In genomic region chr19:47494729-47495128, GRCh38 we compare ENCODE assay signal across 1 cellular context.
TF ChIP-seq lines count a peak whose summit lies in the region.

No MANE protein-coding gene starts in this region.

TF ChIP-seq in GM12878, 131 proteins besides CTCF, POLR2A, EP300 and RAD21:
- TF ChIP-seq ASH2L (IDR thresholded peaks at IDR 0.05; ENCODE audit: borderline replicate concordance, low read depth) (no peak), MXI1 (IDR thresholded peaks at IDR 0.05; ENCODE audit: low read depth, low read length) (no peak), ZNF24 (IDR thresholded peaks at IDR 0.05) (no peak), POLR2AphosphoS5 (IDR thresholded peaks at IDR 0.05; ENCODE audit: low read length) (0 out of 2 replicates have a peak, but pooled peaks have one; percentile 10)
- TF ChIP-seq, protein P1, sequence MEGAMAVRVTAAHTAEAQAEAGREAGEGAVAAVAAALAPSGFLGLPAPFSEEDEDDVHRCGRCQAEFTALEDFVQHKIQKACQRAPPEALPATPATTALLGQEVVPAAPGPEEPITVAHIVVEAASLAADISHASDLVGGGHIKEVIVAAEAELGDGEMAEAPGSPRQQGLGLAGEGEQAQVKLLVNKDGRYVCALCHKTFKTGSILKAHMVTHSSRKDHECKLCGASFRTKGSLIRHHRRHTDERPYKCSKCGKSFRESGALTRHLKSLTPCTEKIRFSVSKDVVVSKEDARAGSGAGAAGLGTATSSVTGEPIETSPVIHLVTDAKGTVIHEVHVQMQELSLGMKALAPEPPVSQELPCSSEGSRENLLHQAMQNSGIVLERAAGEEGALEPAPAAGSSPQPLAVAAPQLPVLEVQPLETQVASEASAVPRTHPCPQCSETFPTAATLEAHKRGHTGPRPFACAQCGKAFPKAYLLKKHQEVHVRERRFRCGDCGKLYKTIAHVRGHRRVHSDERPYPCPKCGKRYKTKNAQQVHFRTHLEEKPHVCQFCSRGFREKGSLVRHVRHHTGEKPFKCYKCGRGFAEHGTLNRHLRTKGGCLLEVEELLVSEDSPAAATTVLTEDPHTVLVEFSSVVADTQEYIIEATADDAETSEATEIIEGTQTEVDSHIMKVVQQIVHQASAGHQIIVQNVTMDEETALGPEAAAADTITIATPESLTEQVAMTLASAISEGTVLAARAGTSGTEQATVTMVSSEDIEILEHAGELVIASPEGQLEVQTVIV (IDR thresholded peaks at IDR 0.05; ENCODE audit: borderline replicate concordance, partially characterized antibody), result no peak
